ENCODE assay signal across 8 cellular contexts in genomic region chr9:81690251-81690851, GRCh38. TPM values are rescaled to one million over a fixed set of nuclear protein-coding genes. Genes with fewer than 3 reads are reported as not detected.
A peak's percentile ranks its signal among the peaks of the same experiment; 100 is the strongest.
DNase-seq lines count a peak whose midpoint lies in the region; ATAC-seq and TF ChIP-seq lines count a peak whose summit lies in the region.

No MANE protein-coding gene starts in this region.

- peaks cover 5% of the 10 kb centered on the region for H3K36me3 Mint-ChIP-seq in activated naive CD4-positive, alpha-beta T cell treated with anti-CD3 and anti-CD28 coated beads, Interleukin-2, amount 10 ng/mL, durations not matched to agents 7 days and 5 days
- no peaks in the 10 kb centered on the region for H3K36me3 Mint-ChIP-seq in progenitor cell of endocrine pancreas (ENCODE audit: insufficient read depth)

- H3K4me1 Mint-ChIP-seq in activated naive CD4-positive, alpha-beta T cell treated with anti-CD3 and anti-CD28 coated beads, Interleukin-2, amount 10 ng/mL, durations not matched to agents 7 days and 5 days, result peaks cover 17% of the 10 kb centered on the region
- H3K4me1 Mint-ChIP-seq in progenitor cell of endocrine pancreas (ENCODE audit: low read depth), result peaks cover 30% of the 10 kb centered on the region

- CTCF ChIA-PET in activated naive CD4-positive, alpha-beta T cell treated with anti-CD3 and anti-CD28 coated beads, Interleukin-2, amount 10 ng/mL, durations not matched to agents 7 days and 5 days (lab: Charles Lee), result no interaction called here

- peaks cover 26% of the 10 kb centered on the region for H3K27me3 Mint-ChIP-seq in activated naive CD4-positive, alpha-beta T cell treated with anti-CD3 and anti-CD28 coated beads, Interleukin-2, amount 10 ng/mL, durations not matched to agents 7 days and 5 days
- H3K27me3 Mint-ChIP-seq in progenitor cell of endocrine pancreas, result no peaks in the 10 kb centered on the region

- no peak overlapping the region for H3K27ac Mint-ChIP-seq in activated naive CD4-positive, alpha-beta T cell treated with anti-CD3 and anti-CD28 coated beads, Interleukin-2, amount 10 ng/mL, durations not matched to agents 7 days and 5 days
- H3K27ac Mint-ChIP-seq in progenitor cell of endocrine pancreas, result peak overlapping the region; percentile 97

- peak overlapping the region; percentile 76 for H3K4me3 ChIP-seq in WERI-Rb-1 (ENCODE audit: low read depth, low read length)
- peak overlapping the region; percentile 71 for H3K4me3 ChIP-seq in fibroblast of villous mesenchyme (ENCODE audit: low read depth, low read length)

- peak overlapping the region; percentile 78 for H3K27ac ChIP-seq in WERI-Rb-1

- H3K27me3 ChIP-seq in WERI-Rb-1 (ENCODE audit: insufficient read depth, low read depth, severe bottlenecking), result no peaks in the 10 kb centered on the region

- no peaks in the 10 kb centered on the region for H3K9me3 Mint-ChIP-seq in activated naive CD4-positive, alpha-beta T cell treated with anti-CD3 and anti-CD28 coated beads, Interleukin-2, amount 10 ng/mL, durations not matched to agents 7 days and 5 days
- no peaks in the 10 kb centered on the region for H3K9me3 Mint-ChIP-seq in progenitor cell of endocrine pancreas (ENCODE audit: low read depth)

- TF ChIP-seq CTCF in WERI-Rb-1 (IDR thresholded peaks at IDR 0.05; ENCODE audit: low read depth, low read length) (no peak), fibroblast of villous mesenchyme (IDR thresholded peaks at IDR 0.05; ENCODE audit: insufficient read depth, low read depth, low read length) (no peak), progenitor cell of endocrine pancreas (IDR thresholded peaks at IDR 0.05; ENCODE audit: unreplicated experiment) (no peak)

- no peak for DNase-seq in activated naive CD4-positive, alpha-beta T cell treated with anti-CD3 and anti-CD28 coated beads, Interleukin-2, amount 10 ng/mL, durations not matched to agents 7 days and 5 days
- no peak for DNase-seq in activated naive CD4-positive, alpha-beta T cell treated with Interleukin-2 at 50 U/mL for 16 hours
- DNase-seq in WERI-Rb-1 (peak; percentile 55), fibroblast of villous mesenchyme (ENCODE audit: low read depth) (peak; percentile 61), progenitor cell of endocrine pancreas (ENCODE audit: low spot score, unreplicated experiment) (peak; percentile 44), NCI-H1436 treated with DMSO at 0.1 percent for 48 hours (lab: John Stamatoyannopoulos, UW) (no peak), NCI-H2227 (lab: John Stamatoyannopoulos, UW; ENCODE audit: unreplicated experiment) (no peak)

- peaks cover 27% of the 10 kb centered on the region for H3K36me3 ChIP-seq in WERI-Rb-1

- peak overlapping the region; percentile 82 for H3K4me3 Mint-ChIP-seq in activated naive CD4-positive, alpha-beta T cell treated with anti-CD3 and anti-CD28 coated beads, Interleukin-2, amount 10 ng/mL, durations not matched to agents 7 days and 5 days
- H3K4me3 Mint-ChIP-seq in progenitor cell of endocrine pancreas (ENCODE audit: low read depth), result peak overlapping the region; percentile 82

- no peak for ATAC-seq in HG03354 (IDR thresholded peaks at IDR 0.05; ENCODE audit: poor library complexity, severe bottlenecking, unreplicated experiment)

- H3K9me3 ChIP-seq in WERI-Rb-1 (ENCODE audit: severe bottlenecking), result no peaks in the 10 kb centered on the region

RNA-seq across cellular contexts. Expression of gene TLE1, which starts 1.0 kb away (rescaled TPM):
- total RNA-seq in fibroblast of villous mesenchyme (33.5 and 39.3 TPM in 2 replicates), progenitor cell of endocrine pancreas (68.7 and 69.4 TPM in 2 replicates)

Comparison
In these comparisons a context has a peak if more than half of its experiments do, and no peak if none do; other contexts are left out.
1. DNase-seq: peak in WERI-Rb-1 (single experiment), fibroblast of villous mesenchyme (single experiment) and progenitor cell of endocrine pancreas (single experiment); none in activated naive CD4-positive, alpha-beta T cell treated with anti-CD3 and anti-CD28 coated beads, Interleukin-2, amount 10 ng/mL, durations not matched to agents 7 days and 5 days (single experiment), activated naive CD4-positive, alpha-beta T cell treated with Interleukin-2 at 50 U/mL for 16 hours (single experiment), NCI-H1436 treated with DMSO at 0.1 percent for 48 hours (single experiment) and NCI-H2227 (single experiment).